In the genomic region with DNA sequence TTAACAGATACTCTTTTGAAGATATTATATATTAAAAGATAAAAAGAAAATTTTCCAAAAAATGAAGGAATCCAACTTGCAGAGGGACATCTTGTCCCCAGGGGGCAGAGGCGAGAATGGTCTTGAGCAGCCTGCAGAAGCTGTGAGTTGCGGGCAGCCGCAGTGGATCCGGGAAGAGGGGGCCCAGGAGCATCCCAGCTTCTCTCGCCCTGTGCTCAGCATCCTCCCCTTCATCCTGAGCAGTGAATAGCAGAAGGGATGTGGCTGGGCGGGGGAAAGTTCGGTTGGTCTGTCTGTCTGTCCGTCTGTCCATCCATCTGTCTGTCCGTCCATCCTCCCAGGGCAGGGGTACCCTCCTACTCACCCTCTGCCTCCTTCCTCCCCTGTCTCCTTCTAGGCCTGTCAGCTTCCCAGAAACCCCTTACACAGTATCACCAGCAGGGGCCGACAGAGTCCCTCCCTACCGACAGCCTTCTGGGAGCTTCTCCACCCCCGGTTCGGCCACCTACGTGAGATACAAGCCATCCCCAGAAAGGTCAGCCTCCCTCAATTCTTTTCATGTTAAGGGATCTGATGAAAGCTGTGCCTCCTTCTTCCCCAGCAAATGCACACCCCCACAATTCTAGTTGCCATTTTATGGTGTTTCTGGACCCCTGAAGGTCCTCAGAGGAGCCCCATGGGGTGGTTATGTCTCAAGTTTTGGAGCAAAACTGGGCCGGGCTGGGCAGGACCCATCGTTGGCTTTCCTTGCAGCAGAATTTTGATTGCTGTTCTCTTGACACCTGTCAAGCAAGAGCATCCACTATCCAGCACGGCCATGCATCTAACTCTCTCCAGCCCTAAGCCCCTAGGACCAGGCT, we compare ENCODE assay signal across 8 cellular contexts.
A peak's percentile ranks its signal among the peaks of the same experiment; 100 is the strongest.
DNase-seq lines count a peak whose midpoint lies in the region; ATAC-seq and TF ChIP-seq lines count a peak whose summit lies in the region.

No MANE protein-coding gene starts in this region.

- TF ChIP-seq CTCF in HFF-Myc (IDR thresholded peaks at IDR 0.05; ENCODE audit: low read depth, low read length, missing control alignments) (peak; percentile 86), OCI-LY1 (IDR thresholded peaks at IDR 0.05; ENCODE audit: low read length) (peak; percentile 76)

- no peak overlapping the region for H3K4me2 ChIP-seq in OCI-LY1 (ENCODE audit: low read length)
- no peak overlapping the region for H3K4me2 ChIP-seq in trophoblast cell (ENCODE audit: low read length)

- no peak overlapping the region for H2BK5ac ChIP-seq in trophoblast cell (ENCODE audit: low read depth, low read length, poor library complexity)

- no peaks in the 10 kb centered on the region for H3K36me3 Mint-ChIP-seq in activated T-helper 2 cell treated with anti-CD3 and anti-CD28 coated beads, Interferon-gamma antibody, Interleukin-2, Interleukin-4, amounts not matched to agents 10 μg/mL and 5 μg/mL and 100 μg/mL, durations not matched to agents 14 hours and 24 hours and 36 hours (ENCODE audit: low read depth)

- H3F3A ChIP-seq in OCI-LY1 (ENCODE audit: insufficient read depth, low read length) = no peaks in the 10 kb centered on the region

- no peak overlapping the region for H3K27ac ChIP-seq in OCI-LY1 (ENCODE audit: low read depth, low read length, poor library complexity, severe bottlenecking)
- H3K27ac ChIP-seq in trophoblast cell (ENCODE audit: low read depth, low read length) = no peak overlapping the region

- H3K27me3 ChIP-seq in OCI-LY1 (ENCODE audit: insufficient read depth, low read length) (no peaks in the 10 kb centered on the region), trophoblast cell (ENCODE audit: insufficient read depth, low read length) (no peaks in the 10 kb centered on the region)

- H3K36me3 ChIP-seq in OCI-LY1 (ENCODE audit: insufficient read depth, low read length) (peaks cover 18% of the 10 kb centered on the region; the same call in 1 of the 2 replicates), trophoblast cell (ENCODE audit: control insufficient read depth in 1 of 2, insufficient read depth in 2 of 2, low read length in 2 of 2) (peaks cover 0 to 2% of the 10 kb centered on the region in 2 experiments)

- H3K9me3 ChIP-seq in OCI-LY1 (ENCODE audit: low read length) (no peaks in the 10 kb centered on the region), trophoblast cell (ENCODE audit: insufficient read depth, low read depth, low read length) (no peaks in the 10 kb centered on the region)

- no peak overlapping the region for H2AFZ ChIP-seq in OCI-LY1 (ENCODE audit: low read length)
- H2AFZ ChIP-seq in trophoblast cell (ENCODE audit: insufficient read depth, low read length, poor library complexity) = no peak overlapping the region

- no peak overlapping the region for H4K12ac ChIP-seq in trophoblast cell (ENCODE audit: low read depth, low read length)

- H3K18ac ChIP-seq in trophoblast cell (ENCODE audit: low read length) = no peak overlapping the region

- DNase-seq in CD1c-positive myeloid dendritic cell (ENCODE audit: extremely low spot score) = peak; percentile 20
- DNase-seq in HFF-Myc (ENCODE audit: extremely low read depth, low read depth) = no peak
- DNase-seq in activated T-helper 2 cell treated with anti-CD3 and anti-CD28 coated beads, Interferon-gamma antibody, Interleukin-2, Interleukin-4, amounts not matched to agents 10 μg/mL and 5 μg/mL and 100 μg/mL, durations not matched to agents 14 hours and 24 hours and 36 hours (ENCODE audit: low spot score) = peak; percentile 19
- DNase-seq in globus pallidus (ENCODE audit: low spot score) = peak; percentile 77
- DNase-seq in trophoblast cell = peak; percentile 15 to 56
- no peak for DNase-seq in KG1 (lab: John Stamatoyannopoulos, UW)

- intact Hi-C loops in activated T-helper 2 cell treated with anti-CD3 and anti-CD28 coated beads, Interferon-gamma antibody, Interleukin-2, Interleukin-4, amounts not matched to agents 10 μg/mL and 5 μg/mL and 100 μg/mL, durations not matched to agents 14 hours and 24 hours and 36 hours (cut with micrococcal nuclease) = no loop called here

- no peak overlapping the region for H2BK120ac ChIP-seq in trophoblast cell (ENCODE audit: insufficient read depth, low read length, poor library complexity)

- H3K4me3 Mint-ChIP-seq in activated T-helper 2 cell treated with anti-CD3 and anti-CD28 coated beads, Interferon-gamma antibody, Interleukin-2, Interleukin-4, amounts not matched to agents 10 μg/mL and 5 μg/mL and 100 μg/mL, durations not matched to agents 14 hours and 24 hours and 36 hours (ENCODE audit: low read depth) = no peak overlapping the region

- H3K14ac ChIP-seq in trophoblast cell (ENCODE audit: low read length) = no peak overlapping the region

- H3K4me3 ChIP-seq in HFF-Myc (replicated peaks; ENCODE audit: low read depth, low read length) (no peak overlapping the region), OCI-LY1 (ENCODE audit: low read depth, low read length, poor library complexity, severe bottlenecking) (no peak overlapping the region), trophoblast cell (ENCODE audit: low read depth, low read length) (no peak overlapping the region)

- H2BK12ac ChIP-seq in trophoblast cell (ENCODE audit: low read length) = no peak overlapping the region

- WGBS in trophoblast cell (ENCODE audit: extremely low coverage, insufficient coverage, insufficient read length) = no CpG with 5 or more reads among the region's 17 CpGs

- H3K23ac ChIP-seq in trophoblast cell (ENCODE audit: low read length) = no peak overlapping the region

- no peaks in the 10 kb centered on the region for H3K9me3 Mint-ChIP-seq in activated T-helper 2 cell treated with anti-CD3 and anti-CD28 coated beads, Interferon-gamma antibody, Interleukin-2, Interleukin-4, amounts not matched to agents 10 μg/mL and 5 μg/mL and 100 μg/mL, durations not matched to agents 14 hours and 24 hours and 36 hours

- no peak overlapping the region for H4K91ac ChIP-seq in trophoblast cell (ENCODE audit: low read depth, low read length)

- no peak overlapping the region for H4K8ac ChIP-seq in trophoblast cell (ENCODE audit: low read depth, low read length)

- H3K79me2 ChIP-seq in OCI-LY1 (ENCODE audit: insufficient read depth, low read length) (no peaks in the 10 kb centered on the region), trophoblast cell (ENCODE audit: control insufficient read depth, insufficient read depth, low read length, poor library complexity) (no peaks in the 10 kb centered on the region)

- H3K4me1 ChIP-seq in OCI-LY1 (ENCODE audit: insufficient read depth, low read length, severe bottlenecking) = no peaks in the 10 kb centered on the region
- no peaks in the 10 kb centered on the region for H3K4me1 ChIP-seq in trophoblast cell (ENCODE audit: control insufficient read depth in 1 of 2, insufficient read depth in 2 of 2, low read length in 2 of 2)

- no peak overlapping the region for H2AK5ac ChIP-seq in trophoblast cell (ENCODE audit: low read length)

- H3K9ac ChIP-seq in OCI-LY1 (ENCODE audit: low read length) (no peak overlapping the region), trophoblast cell (ENCODE audit: low read length) (no peak overlapping the region)

- no peaks in the 10 kb centered on the region for H3K9me2 ChIP-seq in OCI-LY1 (ENCODE audit: low read depth, low read length)

- H3K27me3 Mint-ChIP-seq in activated T-helper 2 cell treated with anti-CD3 and anti-CD28 coated beads, Interferon-gamma antibody, Interleukin-2, Interleukin-4, amounts not matched to agents 10 μg/mL and 5 μg/mL and 100 μg/mL, durations not matched to agents 14 hours and 24 hours and 36 hours (ENCODE audit: low read depth) = no peaks in the 10 kb centered on the region

- no peak overlapping the region for H3K27ac Mint-ChIP-seq in activated T-helper 2 cell treated with anti-CD3 and anti-CD28 coated beads, Interferon-gamma antibody, Interleukin-2, Interleukin-4, amounts not matched to agents 10 μg/mL and 5 μg/mL and 100 μg/mL, durations not matched to agents 14 hours and 24 hours and 36 hours

- no peak overlapping the region for H3K4ac ChIP-seq in trophoblast cell (ENCODE audit: low read depth, low read length)

- peaks cover 7% of the 10 kb centered on the region for H3K4me1 Mint-ChIP-seq in activated T-helper 2 cell treated with anti-CD3 and anti-CD28 coated beads, Interferon-gamma antibody, Interleukin-2, Interleukin-4, amounts not matched to agents 10 μg/mL and 5 μg/mL and 100 μg/mL, durations not matched to agents 14 hours and 24 hours and 36 hours (ENCODE audit: low read depth)

- H3K79me1 ChIP-seq in trophoblast cell (ENCODE audit: low read length) = no peaks in the 10 kb centered on the region

- no peaks in the 10 kb centered on the region for H4K20me1 ChIP-seq in OCI-LY1 (ENCODE audit: insufficient read depth, low read length)

- no peak for ATAC-seq in GM18498 (IDR thresholded peaks at IDR 0.05; ENCODE audit: unreplicated experiment)

Comparison
In these comparisons a context has a peak if more than half of its experiments do, and no peak if none do; other contexts are left out.
1. DNase-seq: peak in CD1c-positive myeloid dendritic cell (single experiment), activated T-helper 2 cell treated with anti-CD3 and anti-CD28 coated beads, Interferon-gamma antibody, Interleukin-2, Interleukin-4, amounts not matched to agents 10 μg/mL and 5 μg/mL and 100 μg/mL, durations not matched to agents 14 hours and 24 hours and 36 hours (single experiment), globus pallidus (single experiment) and trophoblast cell (2 of 2); none in HFF-Myc (single experiment) and KG1 (single experiment).